ENCODE assay signal across 25 cellular contexts in genomic region chr19:56156768-56157167, GRCh38. TPM values are rescaled to one million over a fixed set of nuclear protein-coding genes. Genes with fewer than 3 reads are reported as not detected.
"Had no signal": no experiment of that assay in that cellular context is flagged by ENCODE, and none has a peak within 500 bp of the region (broad histone marks: within the 10 kb centered on the region; RNA-seq: fewer than 3 reads in every experiment).

No MANE protein-coding gene starts in this region.

- H3K27me3 Mint-ChIP-seq: activated CD4-positive, alpha-beta T cell treated with anti-CD3 and anti-CD28 coated beads, Interleukin-2, amount 10 ng/mL, durations not matched to agents 7 days and 5 days; activated naive CD8-positive, alpha-beta T cell treated with anti-CD3 and anti-CD28 coated beads, Interleukin-2, amount 10 ng/mL, durations not matched to agents 7 days and 5 days; dendritic cell treated with granulocyte-macrophage colony-stimulating factor and Interleukin-4, amounts not matched to agents 40 ng/mL and 50 ng/mL, for 4 days; effector memory CD8-positive, alpha-beta T cell had no signal

- H3K9me3 ChIP-seq: suprapubic skin had no signal

- H3K4me3 Mint-ChIP-seq: activated CD4-positive, alpha-beta T cell treated with anti-CD3 and anti-CD28 coated beads, Interleukin-2, amount 10 ng/mL, durations not matched to agents 7 days and 5 days; activated naive CD8-positive, alpha-beta T cell treated with anti-CD3 and anti-CD28 coated beads, Interleukin-2, amount 10 ng/mL, durations not matched to agents 7 days and 5 days; dendritic cell treated with granulocyte-macrophage colony-stimulating factor and Interleukin-4, amounts not matched to agents 40 ng/mL and 50 ng/mL, for 4 days; effector memory CD8-positive, alpha-beta T cell; natural killer cell; T-helper 2 cell treated with Interferon-gamma antibody and Interleukin-4, amounts not matched to agents 5 μg/mL and 100 μg/mL, for 36 hours had no signal

- H3K36me3 Mint-ChIP-seq: natural killer cell had no signal

- H2AFZ ChIP-seq: hepatocyte had no signal

- H3K27ac ChIP-seq: brain microvascular endothelial cell, hepatocyte, suprapubic skin had no signal

- ATAC-seq: effector memory CD8-positive, alpha-beta T cell; natural killer cell had no signal

- H3K4me2 ChIP-seq: hepatocyte had no signal

- H3K4me1 ChIP-seq: suprapubic skin had no signal

- DNase-seq: activated CD4-positive, alpha-beta T cell treated with anti-CD3 and anti-CD28 coated beads, Interleukin-2, amount 10 ng/mL, durations not matched to agents 7 days and 5 days; activated CD4-positive, CD25-positive, alpha-beta regulatory T cell; activated naive CD4-positive, alpha-beta T cell; activated naive CD8-positive, alpha-beta T cell treated with anti-CD3 and anti-CD28 coated beads, Interleukin-2, amount 10 ng/mL, durations not matched to agents 7 days and 5 days; brain microvascular endothelial cell; cerebellar nuclear complex; effector memory CD8-positive, alpha-beta T cell; kidney; natural killer cell; nucleus accumbens; stimulated activated CD4-positive, alpha-beta T cell treated with anti-CD3 and anti-CD28 coated beads, Interleukin-4, amount 100 ng/mL, for 24 hours; stimulated activated naive CD4-positive, alpha-beta T cell treated with Interleukin-2 at 50 U/mL for 16 hours; SW 1271 had no signal

- H3K27ac Mint-ChIP-seq: activated CD4-positive, alpha-beta T cell treated with anti-CD3 and anti-CD28 coated beads, Interleukin-2, amount 10 ng/mL, durations not matched to agents 7 days and 5 days; activated naive CD8-positive, alpha-beta T cell treated with anti-CD3 and anti-CD28 coated beads, Interleukin-2, amount 10 ng/mL, durations not matched to agents 7 days and 5 days; dendritic cell treated with granulocyte-macrophage colony-stimulating factor and Interleukin-4, amounts not matched to agents 40 ng/mL and 50 ng/mL, for 4 days; effector memory CD8-positive, alpha-beta T cell; natural killer cell; T-helper 2 cell treated with Interferon-gamma antibody and Interleukin-4, amounts not matched to agents 5 μg/mL and 100 μg/mL, for 36 hours had no signal

- H3K27me3 ChIP-seq: brain microvascular endothelial cell, hepatocyte, suprapubic skin had no signal

- H3K9me3 Mint-ChIP-seq: activated CD4-positive, alpha-beta T cell treated with anti-CD3 and anti-CD28 coated beads, Interleukin-2, amount 10 ng/mL, durations not matched to agents 7 days and 5 days; dendritic cell treated with granulocyte-macrophage colony-stimulating factor and Interleukin-4, amounts not matched to agents 40 ng/mL and 50 ng/mL, for 4 days; effector memory CD8-positive, alpha-beta T cell; natural killer cell; T-helper 2 cell treated with Interferon-gamma antibody and Interleukin-4, amounts not matched to agents 5 μg/mL and 100 μg/mL, for 36 hours had no signal

- H3K4me3 ChIP-seq: hepatocyte, skin epidermis, suprapubic skin had no signal

RNA-seq across cellular contexts. Expression of gene GALP, which starts 19.0 kb away (rescaled TPM):
- total RNA-seq: activated CD4-positive, alpha-beta T cell treated with anti-CD3 and anti-CD28 coated beads, Interleukin-2, amount 10 ng/mL, durations not matched to agents 7 days and 5 days; activated CD8-positive, alpha-beta memory T cell treated with anti-CD3 and anti-CD28 coated beads for 36 hours; activated naive CD8-positive, alpha-beta T cell treated with anti-CD3 and anti-CD28 coated beads, Interleukin-2, amount 10 ng/mL, durations not matched to agents 7 days and 5 days; fibroblast of lung; hepatocyte; kidney; lung microvascular endothelial cell; natural killer cell; posterior vena cava; SK-MEL-5; suprapubic skin; ureter had no signal
- polyA plus RNA-seq: fibroblast of lung, hepatocyte had no signal

RNA-seq across cellular contexts. Expression of gene ZSCAN5B, which starts 40.8 kb away (rescaled TPM):
- total RNA-seq: activated CD4-positive, alpha-beta T cell treated with anti-CD3 and anti-CD28 coated beads, Interleukin-2, amount 10 ng/mL, durations not matched to agents 7 days and 5 days; activated CD8-positive, alpha-beta memory T cell treated with anti-CD3 and anti-CD28 coated beads for 36 hours; fibroblast of lung; frontal cortex; hepatocyte; kidney; lung microvascular endothelial cell; natural killer cell; posterior vena cava; SK-MEL-5; suprapubic skin; ureter had no signal
- polyA plus RNA-seq: fibroblast of lung, hepatocyte had no signal

RNA-seq across cellular contexts. Expression of gene ZSCAN5C, which starts 45.3 kb away (rescaled TPM):
- total RNA-seq: activated CD4-positive, alpha-beta T cell treated with anti-CD3 and anti-CD28 coated beads, Interleukin-2, amount 10 ng/mL, durations not matched to agents 7 days and 5 days; activated CD8-positive, alpha-beta memory T cell treated with anti-CD3 and anti-CD28 coated beads for 36 hours; activated naive CD8-positive, alpha-beta T cell treated with anti-CD3 and anti-CD28 coated beads, Interleukin-2, amount 10 ng/mL, durations not matched to agents 7 days and 5 days; fibroblast of lung; frontal cortex; hepatocyte; kidney; lung microvascular endothelial cell; natural killer cell; posterior vena cava; SK-MEL-5; suprapubic skin; ureter had no signal
- polyA plus RNA-seq: fibroblast of lung, hepatocyte had no signal
